ENCODE assay signal across 21 cellular contexts in genomic region chr9:87512321-87512720, GRCh38.
"Had no signal": no experiment of that assay in that cellular context is flagged by ENCODE, and none has a peak within 500 bp of the region (broad histone marks: within the 10 kb centered on the region; RNA-seq: fewer than 3 reads in every experiment).

No MANE protein-coding gene starts in this region.

- H3K27me3 Mint-ChIP-seq: dendritic cell treated with granulocyte-macrophage colony-stimulating factor and Interleukin-4, amounts not matched to agents 40 ng/mL and 50 ng/mL, for 4 days had no signal

- H3K9me3 Mint-ChIP-seq: activated CD4-positive, alpha-beta memory T cell treated with anti-CD3 and anti-CD28 coated beads, Interleukin-2, amount 10 ng/mL, durations not matched to agents 7 days and 5 days; activated CD4-positive, alpha-beta T cell treated with anti-CD3 and anti-CD28 coated beads, Interleukin-2, amount 10 ng/mL, durations not matched to agents 24 days and 14 days; activated naive CD4-positive, alpha-beta T cell treated with anti-CD3 and anti-CD28 coated beads, Interleukin-2, amount 10 ng/mL, durations not matched to agents 7 days and 5 days; activated naive CD8-positive, alpha-beta T cell treated with anti-CD3 and anti-CD28 coated beads, Interleukin-2, amount 50 U/mL, for 24 hours; dendritic cell treated with granulocyte-macrophage colony-stimulating factor and Interleukin-4, amounts not matched to agents 40 ng/mL and 50 ng/mL, for 4 days; nephron; stimulated activated naive CD8-positive, alpha-beta T cell treated with anti-CD3 and anti-CD28 coated beads, Interleukin-15, Interleukin-2, amounts not matched to agents 100 ng/mL and 50 ng/mL, for 24 hours had no signal

- H3K36me3 Mint-ChIP-seq: activated naive CD4-positive, alpha-beta T cell treated with anti-CD3 and anti-CD28 coated beads, Interleukin-2, amount 10 ng/mL, durations not matched to agents 7 days and 5 days had no signal

- H3K4me1 Mint-ChIP-seq: activated CD4-positive, alpha-beta memory T cell treated with anti-CD3 and anti-CD28 coated beads, Interleukin-2, amount 10 ng/mL, durations not matched to agents 7 days and 5 days; activated CD4-positive, alpha-beta T cell treated with anti-CD3 and anti-CD28 coated beads, Interleukin-2, amount 10 ng/mL, durations not matched to agents 24 days and 14 days; activated naive CD4-positive, alpha-beta T cell treated with anti-CD3 and anti-CD28 coated beads, Interleukin-2, amount 10 ng/mL, durations not matched to agents 7 days and 5 days had no signal

- H3K27ac Mint-ChIP-seq: activated CD4-positive, alpha-beta memory T cell treated with anti-CD3 and anti-CD28 coated beads, Interleukin-2, amount 10 ng/mL, durations not matched to agents 7 days and 5 days; activated CD4-positive, alpha-beta T cell treated with anti-CD3 and anti-CD28 coated beads, Interleukin-2, amount 10 ng/mL, durations not matched to agents 24 days and 14 days; activated naive CD4-positive, alpha-beta T cell treated with anti-CD3 and anti-CD28 coated beads, Interleukin-2, amount 10 ng/mL, durations not matched to agents 7 days and 5 days; activated naive CD8-positive, alpha-beta T cell treated with anti-CD3 and anti-CD28 coated beads, Interleukin-2, amount 50 U/mL, for 24 hours; nephron; stimulated activated naive CD8-positive, alpha-beta T cell treated with anti-CD3 and anti-CD28 coated beads, Interleukin-15, Interleukin-2, amounts not matched to agents 100 ng/mL and 50 ng/mL, for 24 hours had no signal

- DNase-seq: activated CD4-positive, alpha-beta memory T cell treated with anti-CD3 and anti-CD28 coated beads, Interleukin-2, amount 10 ng/mL, durations not matched to agents 7 days and 5 days; activated CD4-positive, alpha-beta T cell treated with anti-CD3 and anti-CD28 coated beads, Interleukin-2, amount 10 ng/mL, durations not matched to agents 24 days and 14 days; activated effector memory CD4-positive, alpha-beta T cell treated with anti-CD3 and anti-CD28 coated beads, Interleukin-2, amount 50 U/mL, for 16 hours; activated naive CD4-positive, alpha-beta T cell treated with anti-CD3 and anti-CD28 coated beads, Interleukin-2, amount 10 ng/mL, durations not matched to agents 7 days and 5 days; activated naive CD8-positive, alpha-beta T cell treated with anti-CD3 and anti-CD28 coated beads, Interleukin-2, amount 50 U/mL, for 24 hours; brain microvascular endothelial cell; effector CD8-positive, alpha-beta T cell; foreskin keratinocyte; glutamatergic neuron; hippocampal formation; kidney glomerular epithelial cell; left ventricle myocardium superior; mammary epithelial cell; pancreas; right cardiac atrium; stimulated activated CD4-positive, alpha-beta T cell treated with anti-CD3 and anti-CD28 coated beads, Interleukin-4, amount 100 ng/mL, for 24 hours; tibial artery had no signal

- H3K4me3 Mint-ChIP-seq: activated CD4-positive, alpha-beta memory T cell treated with anti-CD3 and anti-CD28 coated beads, Interleukin-2, amount 10 ng/mL, durations not matched to agents 7 days and 5 days; activated CD4-positive, alpha-beta T cell treated with anti-CD3 and anti-CD28 coated beads, Interleukin-2, amount 10 ng/mL, durations not matched to agents 24 days and 14 days; activated naive CD4-positive, alpha-beta T cell treated with anti-CD3 and anti-CD28 coated beads, Interleukin-2, amount 10 ng/mL, durations not matched to agents 7 days and 5 days; activated naive CD8-positive, alpha-beta T cell treated with anti-CD3 and anti-CD28 coated beads, Interleukin-2, amount 50 U/mL, for 24 hours; dendritic cell treated with granulocyte-macrophage colony-stimulating factor and Interleukin-4, amounts not matched to agents 40 ng/mL and 50 ng/mL, for 4 days; nephron; stimulated activated naive CD8-positive, alpha-beta T cell treated with anti-CD3 and anti-CD28 coated beads, Interleukin-15, Interleukin-2, amounts not matched to agents 100 ng/mL and 50 ng/mL, for 24 hours had no signal

- ATAC-seq: activated CD4-positive, CD25-positive, alpha-beta regulatory T cell treated with anti-CD3 and anti-CD28 coated beads, Interleukin-2, amount 50 U/mL, for 24 hours; activated naive CD8-positive, alpha-beta T cell treated with anti-CD3 and anti-CD28 coated beads, Interleukin-2, amount 50 U/mL, for 24 hours; foreskin keratinocyte; left ventricle myocardium superior; right cardiac atrium had no signal
